22 cellular contexts compared by ENCODE assay signal in genomic region chr5:35393901-35394300, GRCh38.
"Had no signal": no experiment of that assay in that cellular context is flagged by ENCODE, and none has a peak within 500 bp of the region (broad histone marks: within the 10 kb centered on the region; RNA-seq: fewer than 3 reads in every experiment).

No MANE protein-coding gene starts in this region.

- H3K4me3 ChIP-seq: lower lobe of right lung, spleen, upper lobe of left lung had no signal

- DNase-seq: activated CD4-positive, alpha-beta memory T cell treated with anti-CD3 and anti-CD28 coated beads, Interleukin-2, amount 10 ng/mL, durations not matched to agents 7 days and 5 days; activated CD4-positive, alpha-beta T cell treated with anti-CD3 and anti-CD28 coated beads for 48 hours; activated gamma-delta T cell; activated naive CD4-positive, alpha-beta T cell treated with anti-CD3 and anti-CD28 coated beads, Interleukin-2, amount 50 U/mL, for 16 hours; aorta; effector CD4-positive, alpha-beta T cell; erythroblast; foreskin fibroblast; hippocampal formation; left colon; lower lobe of right lung; naive B cell; spleen; stimulated activated CD4-positive, alpha-beta T cell treated with anti-CD3 and anti-CD28 coated beads, Interleukin-4, amount 100 ng/mL, for 1 hour; stimulated activated naive CD8-positive, alpha-beta T cell treated with anti-CD3 and anti-CD28 coated beads, Interleukin-15, Interleukin-2, amounts not matched to agents 100 U/mL and 50 U/mL, for 24 hours; SW 1271; T-helper 17 cell; upper lobe of left lung had no signal

- ATAC-seq: left colon; lower lobe of right lung; stimulated activated naive CD8-positive, alpha-beta T cell treated with anti-CD3 and anti-CD28 coated beads, Interleukin-15, Interleukin-2, amounts not matched to agents 100 U/mL and 50 U/mL, for 24 hours; T-helper 17 cell had no signal

- H3K27ac Mint-ChIP-seq: activated CD4-positive, alpha-beta memory T cell treated with anti-CD3 and anti-CD28 coated beads, Interleukin-2, amount 10 ng/mL, durations not matched to agents 7 days and 5 days; activated T-helper 1 cell treated with anti-CD3 and anti-CD28 coated beads, Interleukin-12 subunit alpha, Interleukin-12 subunit beta, Interleukin-2, Interleukin-4 antibody, amounts not matched to agents 30 ng/mL and 10 ng/mL and 1 ng/mL, durations not matched to agents 14 hours and 24 hours and 36 hours; brain; dendritic cell treated with granulocyte-macrophage colony-stimulating factor and Interleukin-4, amounts not matched to agents 40 ng/mL and 50 ng/mL, for 4 days; progenitor cell of endocrine pancreas; T-helper 17 cell had no signal

- H3K27me3 Mint-ChIP-seq: activated CD4-positive, alpha-beta memory T cell treated with anti-CD3 and anti-CD28 coated beads, Interleukin-2, amount 10 ng/mL, durations not matched to agents 7 days and 5 days; dendritic cell treated with granulocyte-macrophage colony-stimulating factor and Interleukin-4, amounts not matched to agents 40 ng/mL and 50 ng/mL, for 4 days; progenitor cell of endocrine pancreas had no signal

- H3K36me3 Mint-ChIP-seq: brain, naive B cell had no signal

- H3K27ac ChIP-seq: lower lobe of right lung, upper lobe of left lung had no signal

- H3K4me1 ChIP-seq: lower lobe of right lung, spleen, upper lobe of left lung had no signal

- H3K9me3 Mint-ChIP-seq: activated CD4-positive, alpha-beta memory T cell treated with anti-CD3 and anti-CD28 coated beads, Interleukin-2, amount 10 ng/mL, durations not matched to agents 7 days and 5 days; activated T-helper 1 cell treated with anti-CD3 and anti-CD28 coated beads, Interleukin-12 subunit alpha, Interleukin-12 subunit beta, Interleukin-2, Interleukin-4 antibody, amounts not matched to agents 30 ng/mL and 10 ng/mL and 1 ng/mL, durations not matched to agents 14 hours and 24 hours and 36 hours had no signal

- H3K4me1 Mint-ChIP-seq: activated CD4-positive, alpha-beta memory T cell treated with anti-CD3 and anti-CD28 coated beads, Interleukin-2, amount 10 ng/mL, durations not matched to agents 7 days and 5 days; brain; naive B cell; T-helper 17 cell had no signal

- H3K4me3 Mint-ChIP-seq: activated CD4-positive, alpha-beta memory T cell treated with anti-CD3 and anti-CD28 coated beads, Interleukin-2, amount 10 ng/mL, durations not matched to agents 7 days and 5 days; activated T-helper 1 cell treated with anti-CD3 and anti-CD28 coated beads, Interleukin-12 subunit alpha, Interleukin-12 subunit beta, Interleukin-2, Interleukin-4 antibody, amounts not matched to agents 30 ng/mL and 10 ng/mL and 1 ng/mL, durations not matched to agents 14 hours and 24 hours and 36 hours; brain; dendritic cell treated with granulocyte-macrophage colony-stimulating factor and Interleukin-4, amounts not matched to agents 40 ng/mL and 50 ng/mL, for 4 days; naive B cell; T-helper 17 cell had no signal

- H3K27me3 ChIP-seq: spleen, upper lobe of left lung had no signal
